ENCODE assay signal across 1 cellular context in genomic region chr10:63438506-63439498, GRCh38.
TF ChIP-seq lines count a peak whose summit lies in the region.

No MANE protein-coding gene starts in this region.

TF ChIP-seq in GM23338, 12 proteins besides CTCF, POLR2A, EP300 and RAD21 (continued from another document):
- TF ChIP-seq, protein P1, sequence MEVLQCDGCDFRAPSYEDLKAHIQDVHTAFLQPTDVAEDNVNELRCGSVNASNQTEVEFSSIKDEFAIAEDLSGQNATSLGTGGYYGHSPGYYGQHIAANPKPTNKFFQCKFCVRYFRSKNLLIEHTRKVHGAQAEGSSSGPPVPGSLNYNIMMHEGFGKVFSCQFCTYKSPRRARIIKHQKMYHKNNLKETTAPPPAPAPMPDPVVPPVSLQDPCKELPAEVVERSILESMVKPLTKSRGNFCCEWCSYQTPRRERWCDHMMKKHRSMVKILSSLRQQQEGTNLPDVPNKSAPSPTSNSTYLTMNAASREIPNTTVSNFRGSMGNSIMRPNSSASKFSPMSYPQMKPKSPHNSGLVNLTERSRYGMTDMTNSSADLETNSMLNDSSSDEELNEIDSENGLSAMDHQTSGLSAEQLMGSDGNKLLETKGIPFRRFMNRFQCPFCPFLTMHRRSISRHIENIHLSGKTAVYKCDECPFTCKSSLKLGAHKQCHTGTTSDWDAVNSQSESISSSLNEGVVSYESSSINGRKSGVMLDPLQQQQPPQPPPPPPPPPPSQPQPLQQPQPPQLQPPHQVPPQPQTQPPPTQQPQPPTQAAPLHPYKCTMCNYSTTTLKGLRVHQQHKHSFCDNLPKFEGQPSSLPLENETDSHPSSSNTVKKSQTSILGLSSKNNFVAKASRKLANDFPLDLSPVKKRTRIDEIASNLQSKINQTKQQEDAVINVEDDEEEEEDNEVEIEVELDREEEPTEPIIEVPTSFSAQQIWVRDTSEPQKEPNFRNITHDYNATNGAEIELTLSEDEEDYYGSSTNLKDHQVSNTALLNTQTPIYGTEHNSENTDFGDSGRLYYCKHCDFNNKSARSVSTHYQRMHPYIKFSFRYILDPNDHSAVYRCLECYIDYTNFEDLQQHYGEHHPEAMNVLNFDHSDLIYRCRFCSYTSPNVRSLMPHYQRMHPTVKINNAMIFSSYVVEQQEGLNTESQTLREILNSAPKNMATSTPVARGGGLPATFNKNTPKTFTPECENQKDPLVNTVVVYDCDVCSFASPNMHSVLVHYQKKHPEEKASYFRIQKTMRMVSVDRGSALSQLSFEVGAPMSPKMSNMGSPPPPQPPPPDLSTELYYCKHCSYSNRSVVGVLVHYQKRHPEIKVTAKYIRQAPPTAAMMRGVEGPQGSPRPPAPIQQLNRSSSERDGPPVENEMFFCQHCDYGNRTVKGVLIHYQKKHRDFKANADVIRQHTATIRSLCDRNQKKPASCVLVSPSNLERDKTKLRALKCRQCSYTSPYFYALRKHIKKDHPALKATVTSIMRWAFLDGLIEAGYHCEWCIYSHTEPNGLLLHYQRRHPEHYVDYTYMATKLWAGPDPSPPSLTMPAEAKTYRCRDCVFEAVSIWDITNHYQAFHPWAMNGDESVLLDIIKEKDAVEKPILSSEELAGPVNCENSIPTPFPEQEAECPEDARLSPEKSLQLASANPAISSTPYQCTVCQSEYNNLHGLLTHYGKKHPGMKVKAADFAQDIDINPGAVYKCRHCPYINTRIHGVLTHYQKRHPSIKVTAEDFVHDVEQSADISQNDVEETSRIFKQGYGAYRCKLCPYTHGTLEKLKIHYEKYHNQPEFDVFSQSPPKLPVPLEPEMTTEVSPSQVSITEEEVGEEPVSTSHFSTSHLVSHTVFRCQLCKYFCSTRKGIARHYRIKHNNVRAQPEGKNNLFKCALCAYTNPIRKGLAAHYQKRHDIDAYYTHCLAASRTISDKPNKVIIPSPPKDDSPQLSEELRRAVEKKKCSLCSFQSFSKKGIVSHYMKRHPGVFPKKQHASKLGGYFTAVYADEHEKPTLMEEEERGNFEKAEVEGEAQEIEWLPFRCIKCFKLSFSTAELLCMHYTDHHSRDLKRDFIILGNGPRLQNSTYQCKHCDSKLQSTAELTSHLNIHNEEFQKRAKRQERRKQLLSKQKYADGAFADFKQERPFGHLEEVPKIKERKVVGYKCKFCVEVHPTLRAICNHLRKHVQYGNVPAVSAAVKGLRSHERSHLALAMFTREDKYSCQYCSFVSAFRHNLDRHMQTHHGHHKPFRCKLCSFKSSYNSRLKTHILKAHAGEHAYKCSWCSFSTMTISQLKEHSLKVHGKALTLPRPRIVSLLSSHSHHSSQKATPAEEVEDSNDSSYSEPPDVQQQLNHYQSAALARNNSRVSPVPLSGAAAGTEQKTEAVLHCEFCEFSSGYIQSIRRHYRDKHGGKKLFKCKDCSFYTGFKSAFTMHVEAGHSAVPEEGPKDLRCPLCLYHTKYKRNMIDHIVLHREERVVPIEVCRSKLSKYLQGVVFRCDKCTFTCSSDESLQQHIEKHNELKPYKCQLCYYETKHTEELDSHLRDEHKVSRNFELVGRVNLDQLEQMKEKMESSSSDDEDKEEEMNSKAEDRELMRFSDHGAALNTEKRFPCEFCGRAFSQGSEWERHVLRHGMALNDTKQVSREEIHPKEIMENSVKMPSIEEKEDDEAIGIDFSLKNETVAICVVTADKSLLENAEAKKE (CRISPR knock-in tag; IDR thresholded peaks at IDR 0.05) = no peak
- TF ChIP-seq JUNB (IDR thresholded peaks at IDR 0.05; ENCODE audit: unreplicated experiment) (no peak), EZH2phosphoT487 (IDR thresholded peaks at IDR 0.05; ENCODE audit: unreplicated experiment) (no peak), ZNF331 (CRISPR knock-in tag; IDR thresholded peaks at IDR 0.05; ENCODE audit: low read depth) (no peak), EZH2 (IDR thresholded peaks at IDR 0.05; ENCODE audit: low read depth, unreplicated experiment) (no peak), CREB1 (CRISPR knock-in tag; IDR thresholded peaks at IDR 0.05; ENCODE audit: low read depth) (no peak), POLR2AphosphoS5 (IDR thresholded peaks at IDR 0.05; ENCODE audit: low read depth) (no peak), NANOG (IDR thresholded peaks at IDR 0.05; ENCODE audit: borderline replicate concordance) (no peak)
- TF ChIP-seq, protein P2, sequence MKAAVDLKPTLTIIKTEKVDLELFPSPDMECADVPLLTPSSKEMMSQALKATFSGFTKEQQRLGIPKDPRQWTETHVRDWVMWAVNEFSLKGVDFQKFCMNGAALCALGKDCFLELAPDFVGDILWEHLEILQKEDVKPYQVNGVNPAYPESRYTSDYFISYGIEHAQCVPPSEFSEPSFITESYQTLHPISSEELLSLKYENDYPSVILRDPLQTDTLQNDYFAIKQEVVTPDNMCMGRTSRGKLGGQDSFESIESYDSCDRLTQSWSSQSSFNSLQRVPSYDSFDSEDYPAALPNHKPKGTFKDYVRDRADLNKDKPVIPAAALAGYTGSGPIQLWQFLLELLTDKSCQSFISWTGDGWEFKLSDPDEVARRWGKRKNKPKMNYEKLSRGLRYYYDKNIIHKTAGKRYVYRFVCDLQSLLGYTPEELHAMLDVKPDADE (IDR thresholded peaks at IDR 0.05) = no peak
